In genomic region chr3:31399270-31399669, GRCh38 we compare ENCODE assay signal across 23 cellular contexts.
DNase-seq lines count a peak whose midpoint lies in the region; ATAC-seq, FAIRE-seq and TF ChIP-seq lines count a peak whose summit lies in the region.
"Had no signal": no experiment of that assay in that cellular context is flagged by ENCODE, and none has a peak within 500 bp of the region (broad histone marks: within the 10 kb centered on the region; RNA-seq: fewer than 3 reads in every experiment).

No MANE protein-coding gene starts in this region.

- no peak for TF ChIP-seq RAD21 in K562 (CRISPR knock-in tag; conservative IDR thresholded peaks at IDR 0.05 in 1 of 2, IDR thresholded peaks at IDR 0.05 in 1 of 2)

- H3K9ac ChIP-seq in K562 (ENCODE audit: insufficient read depth in 1 of 2, low read depth in 2 of 2, low read length in 2 of 2) = no peak overlapping the region
- H3K9ac ChIP-seq: BLaER1, KMS-11 had no signal

- no peak overlapping the region for H3K4me2 ChIP-seq in K562 (ENCODE audit: insufficient read depth, low read length)
- H3K4me2 ChIP-seq: BLaER1, KMS-11 had no signal

- no peaks in the 10 kb centered on the region for H3K9me3 ChIP-seq in K562 (replicated peaks; ENCODE audit: control insufficient read depth, insufficient read depth, low read depth, low read length)
- H3K9me3 ChIP-seq in A673 (ENCODE audit: low read depth, low read length, poor library complexity, severe bottlenecking) = no peaks in the 10 kb centered on the region
- H3K9me3 ChIP-seq: BLaER1, esophagus squamous epithelium, right atrium auricular region, transverse colon had no signal

- H4K20me1 ChIP-seq in K562 (replicated peaks; ENCODE audit: control insufficient read depth, insufficient read depth, low read length) = no peaks in the 10 kb centered on the region
- H4K20me1 ChIP-seq: BLaER1 had no signal

- H3K27me3 ChIP-seq in K562 (ENCODE audit: control insufficient read depth in 2 of 2, insufficient read depth in 2 of 2, low read length in 2 of 2) = peaks cover 0 to 2% of the 10 kb centered on the region in 2 experiments; a peak in 1 of 5 replicates
- H3K27me3 ChIP-seq in A673 (replicated peaks; ENCODE audit: insufficient read depth, low read depth, low read length, poor library complexity) = no peaks in the 10 kb centered on the region
- H3K27me3 ChIP-seq: BLaER1, esophagus squamous epithelium, right atrium auricular region, transverse colon had no signal

- no peaks in the 10 kb centered on the region for H3K4me1 ChIP-seq in K562 (replicated peaks in 1 of 2; ENCODE audit: control insufficient read depth in 2 of 2, insufficient read depth in 2 of 2, low read length in 2 of 2)
- no peaks in the 10 kb centered on the region for H3K4me1 ChIP-seq in A673 (ENCODE audit: insufficient read depth, low read length, poor library complexity, severe bottlenecking)
- H3K4me1 ChIP-seq: BLaER1, esophagus squamous epithelium, left ventricle myocardium inferior, right atrium auricular region, transverse colon had no signal

- H3K27ac ChIP-seq in K562 (ENCODE audit: extremely low read depth, low read depth, low read length) = no peak overlapping the region
- H3K27ac ChIP-seq in A673 (ENCODE audit: low read depth, low read length, poor library complexity, severe bottlenecking) = no peak overlapping the region
- H3K27ac ChIP-seq: 22Rv1, BLaER1, esophagus squamous epithelium, KMS-11, left ventricle myocardium inferior, right atrium auricular region, transverse colon had no signal

- no peaks in the 10 kb centered on the region for H3K36me3 ChIP-seq in K562 (ENCODE audit: control insufficient read depth, insufficient read depth, low read length)
- no peaks in the 10 kb centered on the region for H3K36me3 ChIP-seq in A673 (ENCODE audit: insufficient read depth, low read length, poor library complexity, severe bottlenecking)
- H3K36me3 ChIP-seq: BLaER1, esophagus squamous epithelium, left ventricle myocardium inferior, right atrium auricular region, transverse colon had no signal

- BruUV-seq in K562 (replicated peaks; lab: Mats Ljungman, UMichigan) = no TSS peak
- no TSS peak for BruUV-seq in A673 (replicated peaks; lab: Mats Ljungman, UMichigan)

- CTCF ChIA-PET in K562 (lab: Yijun Ruan, JAX; ENCODE audit: low intra/inter-chr PET ratio) (no interaction called here), A673 (lab: Charles Lee) (no interaction called here)

- TF ChIP-seq POLR2A in K562 (conservative IDR thresholded peaks at IDR 0.05) = no peak

- H3K79me2 ChIP-seq in K562 (ENCODE audit: control insufficient read depth, insufficient read depth, low read length) = no peaks in the 10 kb centered on the region

- WGBS in K562 (ENCODE audit: insufficient coverage, low coverage, missing lambda C conversion rate) = 0% methylated on average over 1 of the region's 1 CpG

- DNase-seq in SIG-M5 treated with dmso at 0.1 percent for 504 hours (lab: John Stamatoyannopoulos, UW; ENCODE audit: unreplicated experiment) (peak; percentile 69), SIG-M5 (lab: John Stamatoyannopoulos, UW) (no peak), NOMO-1 treated with DMSO at 0.1 percent for 48 hours (lab: John Stamatoyannopoulos, UW; ENCODE audit: unreplicated experiment) (peak; percentile 53), K562 (ENCODE audit: extremely low read depth in 1 of 4, low spot score in 3 of 4) (no peak), A673 (ENCODE audit: low spot score) (no peak), NCI-H748 treated with DMSO at 0.1 percent for 48 hours (lab: John Stamatoyannopoulos, UW) (no peak), Ammon's horn (ENCODE audit: low spot score) (no peak)
- DNase-seq: DMS53; effector CD8-positive, alpha-beta T cell; esophagus squamous epithelium; GOT3; left ventricle myocardium inferior; NCI-H1417 treated with DMSO at 0.1 percent for 48 hours; NCI-H82; occipital lobe; stimulated activated naive CD4-positive, alpha-beta T cell treated with Interleukin-2 at 50 U/mL for 16 hours; transverse colon had no signal

- in situ Hi-C loops in K562 (cut with MboI) = no loop called here

- no peak overlapping the region for H2AFZ ChIP-seq in K562 (ENCODE audit: low read depth, low read length)

- POLR2A ChIA-PET in K562 (lab: Yijun Ruan, JAX) (interaction anchor here (0.7 kb wide), 1 partner anchor 9 kb away, joined by 3 read pairs; no protein-coding TSS in a partner anchor), A673 (lab: Charles Lee; ENCODE audit: low non-redundant PET) (no interaction called here)

- FAIRE-seq in K562 (lab: Jason Lieb, UNC) = no peak
- FAIRE-seq: RCC 7860 had no signal

- intact Hi-C loops in K562 (cut with micrococcal nuclease) (no loop called here), A673 (cut with micrococcal nuclease; ENCODE audit: unreplicated experiment) (no loop called here)

- ATAC-seq in GM19351 (IDR thresholded peaks at IDR 0.05; ENCODE audit: unreplicated experiment) = peak; percentile 63
- ATAC-seq in K562 = no peak

- H3K9me1 ChIP-seq in K562 (ENCODE audit: control insufficient read depth, insufficient read depth, low read length) = no peaks in the 10 kb centered on the region

- H3K4me3 ChIP-seq in K562 = no peak overlapping the region
- H3K4me3 ChIP-seq in A673 (ENCODE audit: low read depth, low read length, poor library complexity, severe bottlenecking) = no peak overlapping the region
- H3K4me3 ChIP-seq: BLaER1, esophagus squamous epithelium, left ventricle myocardium inferior, right atrium auricular region, transverse colon had no signal

- TF ChIP-seq EP300 in K562 (IDR thresholded peaks at IDR 0.05; ENCODE audit: low read length) = no peak

- TF ChIP-seq CTCF in K562 (IDR thresholded peaks at IDR 0.05 in 2 of 3, conservative IDR thresholded peaks at IDR 0.05 in 1 of 3; ENCODE audit: insufficient read depth in 2 of 3, low read depth in 1 of 3, low read length in 3 of 3) (no peak), A673 (conservative IDR thresholded peaks at IDR 0.05; ENCODE audit: low read depth, low read length) (no peak)

TF ChIP-seq in K562, 482 proteins besides CTCF, POLR2A, EP300 and RAD21 (continues in another document):
- no peak for TF ChIP-seq ZNF274 (IDR thresholded peaks at IDR 0.05; ENCODE audit: borderline replicate concordance, low read depth, low read length)
- TF ChIP-seq ILF3 (IDR thresholded peaks at IDR 0.05; ENCODE audit: borderline replicate concordance) = no peak
- TF ChIP-seq, protein P1, sequence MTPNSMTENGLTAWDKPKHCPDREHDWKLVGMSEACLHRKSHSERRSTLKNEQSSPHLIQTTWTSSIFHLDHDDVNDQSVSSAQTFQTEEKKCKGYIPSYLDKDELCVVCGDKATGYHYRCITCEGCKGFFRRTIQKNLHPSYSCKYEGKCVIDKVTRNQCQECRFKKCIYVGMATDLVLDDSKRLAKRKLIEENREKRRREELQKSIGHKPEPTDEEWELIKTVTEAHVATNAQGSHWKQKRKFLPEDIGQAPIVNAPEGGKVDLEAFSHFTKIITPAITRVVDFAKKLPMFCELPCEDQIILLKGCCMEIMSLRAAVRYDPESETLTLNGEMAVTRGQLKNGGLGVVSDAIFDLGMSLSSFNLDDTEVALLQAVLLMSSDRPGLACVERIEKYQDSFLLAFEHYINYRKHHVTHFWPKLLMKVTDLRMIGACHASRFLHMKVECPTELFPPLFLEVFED (CRISPR knock-in tag; conservative IDR thresholded peaks at IDR 0.05) = no peak
- peak; percentile 42; the same call in 1 of the 2 replicates for TF ChIP-seq CEBPB (tag; IDR thresholded peaks at IDR 0.05)
- no peak for TF ChIP-seq ZNF165 (CRISPR knock-in tag; IDR thresholded peaks at IDR 0.05; ENCODE audit: borderline replicate concordance)

Comparison
In these comparisons a context has a peak if more than half of its experiments do, and no peak if none do; other contexts are left out.
1. DNase-seq: peak in SIG-M5 treated with dmso at 0.1 percent for 504 hours (single experiment) and NOMO-1 treated with DMSO at 0.1 percent for 48 hours (single experiment); none in SIG-M5 (single experiment), K562 (0 of 4), A673 (single experiment), NCI-H748 treated with DMSO at 0.1 percent for 48 hours (single experiment) and Ammon's horn (single experiment).